Comparison of ENCODE assay signal across 26 cellular contexts in genomic region chr4:105162123-105162796, GRCh38. TPM values are rescaled to one million over a fixed set of nuclear protein-coding genes. Genes with fewer than 3 reads are reported as not detected.
DNase-seq lines count a peak whose midpoint lies in the region; ATAC-seq, FAIRE-seq and TF ChIP-seq lines count a peak whose summit lies in the region.
"Had no signal": no experiment of that assay in that cellular context is flagged by ENCODE, and none has a peak within 500 bp of the region (broad histone marks: within the 10 kb centered on the region; RNA-seq: fewer than 3 reads in every experiment).

No MANE protein-coding gene starts in this region.

- TF ChIP-seq RAD21 in GM12878 (IDR thresholded peaks at IDR 0.05; ENCODE audit: insufficient read depth, low read depth, low read length), result no peak

- SMC1A ChIA-PET in GM12878 (lab: Charles Lee; ENCODE audit: uncharacterized antibody, unreplicated experiment), result interaction anchor here (0.7 to 3.7 kb wide), 16 partner anchors 8 to 310 kb away, joined by 3 to 14 read pairs (median 6); no protein-coding TSS in a partner anchor

- no peak for TF ChIP-seq POLR2A in GM12878 (IDR thresholded peaks at IDR 0.05; ENCODE audit: low read depth, low read length)

- 0 out of 2 replicates have a peak overlapping the region, but pooled peaks have one; percentile 19 for H3K4me2 ChIP-seq in GM12878 (ENCODE audit: control insufficient read depth, insufficient read depth)

- H3K9ac ChIP-seq in GM12878 (ENCODE audit: control insufficient read depth, insufficient read depth, low read length), result no peak overlapping the region

- POLR2A ChIA-PET in GM12878 (lab: Charles Lee), result interaction anchor here (1.4 kb wide), 1 partner anchor 11 kb away, joined by 4 read pairs; no protein-coding TSS in a partner anchor

- H3K27ac ChIP-seq in GM12878 (ENCODE audit: control insufficient read depth, insufficient read depth), result no peak overlapping the region; the same call in 1 of the 2 replicates
- H3K27ac ChIP-seq: esophagus muscularis mucosa, left ventricle myocardium inferior, SJSA1 had no signal

- H3K9me3 Mint-ChIP-seq in immature natural killer cell, result no peaks in the 10 kb centered on the region
- H3K9me3 Mint-ChIP-seq: activated T-cell treated with anti-CD3 and anti-CD28 coated beads, Interleukin-2, amount 50 U/mL, for 72 hours; natural killer cell; stimulated activated memory B cell treated with anti-CD40 and anti-IgM and Interleukin-4, amounts not matched to agents 10 μg/mL and 1 μg/mL and 100 μg/mL, for 72 hours had no signal

- TF ChIP-seq EP300 in GM12878 (IDR thresholded peaks at IDR 0.05; ENCODE audit: borderline replicate concordance in 1 of 2, control insufficient read depth in 1 of 2, low read depth in 2 of 2, low read length in 2 of 2), result no peak

- peaks cover 5% of the 10 kb centered on the region; the same call in 1 of the 2 replicates for H3K4me1 ChIP-seq in GM12878 (ENCODE audit: control insufficient read depth, insufficient read depth, low read length)
- H3K4me1 ChIP-seq: BE2C, SJSA1 had no signal

- no peaks in the 10 kb centered on the region for H3K27me3 ChIP-seq in GM12878 (replicated peaks in 1 of 2; ENCODE audit: control insufficient read depth in 2 of 2, insufficient read depth in 2 of 2, low read length in 1 of 2)
- H3K27me3 ChIP-seq: BE2C, esophagus muscularis mucosa, SJSA1 had no signal

- ATAC-seq in left ventricle myocardium superior, result peak; percentile 47
- ATAC-seq in Right ventricle myocardium inferior, result no peak
- ATAC-seq in HG02610 (IDR thresholded peaks at IDR 0.05; ENCODE audit: unreplicated experiment), result peak; percentile 46
- peak; percentile 70 for ATAC-seq in GM12878
- ATAC-seq in HG03095 (IDR thresholded peaks at IDR 0.05; ENCODE audit: unreplicated experiment), result no peak
- ATAC-seq in HG03159 (IDR thresholded peaks at IDR 0.05; ENCODE audit: unreplicated experiment), result no peak
- ATAC-seq: activated CD4-positive, alpha-beta T cell treated with anti-CD3 and anti-CD28 coated beads for 36 hours; activated T-cell treated with anti-CD3 and anti-CD28 coated beads, Interleukin-2, amount 50 U/mL, for 72 hours; natural killer cell; stimulated activated memory B cell treated with anti-CD40 and anti-IgM and Interleukin-4, amounts not matched to agents 10 μg/mL and 1 μg/mL and 100 μg/mL, for 72 hours had no signal

- BruUV-seq in GM12878 (replicated peaks; lab: Mats Ljungman, UMichigan), result no TSS peak

- DNase-seq in left ventricle myocardium superior, result no peak
- no peak for DNase-seq in Right ventricle myocardium inferior (ENCODE audit: missing footprints)
- DNase-seq in GM12878 (ENCODE audit: low read depth, low spot score), result no peak
- DNase-seq in immature natural killer cell, result no peak
- DNase-seq in NCI-H2029 (lab: John Stamatoyannopoulos, UW), result no peak
- DNase-seq: activated CD4-positive, alpha-beta T cell treated with anti-CD3 and anti-CD28 coated beads for 36 hours; activated naive CD4-positive, alpha-beta T cell treated with Interleukin-2 at 50 U/mL for 16 hours; activated T-cell treated with anti-CD3 and anti-CD28 coated beads, Interleukin-2, amount 50 U/mL, for 72 hours; amniotic stem cell; BE2C; DMS79; effector memory CD4-positive, alpha-beta T cell; foreskin melanocyte; left ventricle myocardium inferior; natural killer cell; NCI-H1417 treated with DMSO at 0.1 percent for 48 hours; NCI-H2171 treated with DMSO at 0.1 percent for 48 hours; NCI-H524 treated with DMSO at 0.1 percent for 48 hours; right cardiac atrium; stimulated activated CD4-positive, alpha-beta T cell treated with anti-CD3 and anti-CD28 coated beads, Interleukin-4, amount 100 ng/mL, for 1 hour had no signal

- peaks cover 92% of the 10 kb centered on the region for H3K79me2 ChIP-seq in GM12878 (ENCODE audit: control insufficient read depth, insufficient read depth, low read length)

- no peak overlapping the region for H3K4me3 Mint-ChIP-seq in immature natural killer cell
- H3K4me3 Mint-ChIP-seq: activated CD4-positive, alpha-beta T cell treated with anti-CD3 and anti-CD28 coated beads for 36 hours; activated T-cell treated with anti-CD3 and anti-CD28 coated beads, Interleukin-2, amount 50 U/mL, for 72 hours; natural killer cell; stimulated activated memory B cell treated with anti-CD40 and anti-IgM and Interleukin-4, amounts not matched to agents 10 μg/mL and 1 μg/mL and 100 μg/mL, for 72 hours had no signal

- H3K4me3 ChIP-seq in GM12878, result no peak overlapping the region
- H3K4me3 ChIP-seq: esophagus muscularis mucosa, left ventricle myocardium inferior, SJSA1 had no signal

- no peak for FAIRE-seq in GM12878 (lab: Jason Lieb, UNC)

- H3K4me1 Mint-ChIP-seq in immature natural killer cell, result peaks cover 36 to 72% of the 10 kb centered on the region in 2 donors

- CTCF ChIA-PET in GM12878 (lab: Yijun Ruan, JAX), result interaction anchor here (0.7 to 1.9 kb wide), 9 partner anchors 12 to 312 kb away, joined by 3 to 9 read pairs (median 3); partner anchors contain the start of gene PPA2

- peaks cover 3% of the 10 kb centered on the region; the same call in 1 of the 2 replicates for H4K20me1 ChIP-seq in GM12878 (ENCODE audit: control insufficient read depth, insufficient read depth)

- no peak overlapping the region for H2AFZ ChIP-seq in GM12878 (ENCODE audit: control insufficient read depth, low read depth, low read length)

- WGBS in GM12878 (ENCODE audit: insufficient coverage, insufficient replicate concordance, low lambda C conversion rate, missing lambda C conversion rate), result 42% methylated on average over 1 of the region's 1 CpG

- in situ Hi-C loops in GM12878 (cut with MboI), result no loop called here

- no peak overlapping the region for H3K27ac Mint-ChIP-seq in immature natural killer cell
- H3K27ac Mint-ChIP-seq: activated CD4-positive, alpha-beta T cell treated with anti-CD3 and anti-CD28 coated beads for 36 hours; activated T-cell treated with anti-CD3 and anti-CD28 coated beads, Interleukin-2, amount 50 U/mL, for 72 hours; natural killer cell; stimulated activated memory B cell treated with anti-CD40 and anti-IgM and Interleukin-4, amounts not matched to agents 10 μg/mL and 1 μg/mL and 100 μg/mL, for 72 hours had no signal

- intact Hi-C loops in left ventricle myocardium superior (cut with micrococcal nuclease) (no loop called here), Right ventricle myocardium inferior (cut with DNase I) (no loop called here), GM12878 (cut with micrococcal nuclease; ENCODE audit: unreplicated experiment) (no loop called here)

- peaks cover 0 to 4% (median 4%) of the 10 kb centered on the region in 3 donors for H3K36me3 Mint-ChIP-seq in immature natural killer cell
- H3K36me3 Mint-ChIP-seq: natural killer cell had no signal

- H3K27me3 Mint-ChIP-seq in immature natural killer cell (ENCODE audit: low read depth in 3 of 3), result no peaks in the 10 kb centered on the region
- H3K27me3 Mint-ChIP-seq: activated CD4-positive, alpha-beta T cell treated with anti-CD3 and anti-CD28 coated beads for 36 hours; stimulated activated memory B cell treated with anti-CD40 and anti-IgM and Interleukin-4, amounts not matched to agents 10 μg/mL and 1 μg/mL and 100 μg/mL, for 72 hours had no signal

- H3K9me3 ChIP-seq in GM12878 (replicated peaks; ENCODE audit: control insufficient read depth, insufficient read depth, low read length), result peaks cover 20% of the 10 kb centered on the region
- H3K9me3 ChIP-seq: BE2C, esophagus muscularis mucosa, left ventricle myocardium inferior, SJSA1 had no signal

- TF ChIP-seq CTCF in GM12878 (IDR thresholded peaks at IDR 0.05 in 2 of 3, conservative IDR thresholded peaks at IDR 0.05 in 1 of 3; ENCODE audit: control insufficient read depth in 2 of 3, extremely low read depth in 1 of 3, insufficient read depth in 1 of 3, low read depth in 3 of 3, low read length in 3 of 3), result no peak

- peaks cover 0 to 13% of the 10 kb centered on the region in 2 experiments; a peak in 2 of 4 replicates for H3K36me3 ChIP-seq in GM12878 (ENCODE audit: control insufficient read depth in 2 of 2, insufficient read depth in 2 of 2, low read length in 1 of 2)
- H3K36me3 ChIP-seq: esophagus muscularis mucosa, left ventricle myocardium inferior, SJSA1 had no signal

- RAD21 ChIA-PET in GM12878 (lab: Charles Lee; ENCODE audit: unreplicated experiment), result interaction anchor here (1.0 to 1.8 kb wide), 5 partner anchors 8 to 291 kb away, joined by 3 to 4 read pairs (median 3); no protein-coding TSS in a partner anchor

RNA-seq across cellular contexts. Expression of gene TET2, which starts 15.6 kb away (rescaled TPM):
- 15.4 TPM for total RNA-seq in left ventricle myocardium superior
- 12.1 TPM for total RNA-seq in Right ventricle myocardium inferior
- total RNA-seq in GM12878 (2013; cell fraction: nucleolus; rRNA removed), result 303 and 314 TPM in 2 replicates
- 39.5 and 50.8 TPM in 2 replicates for total RNA-seq in GM12878 (2014; rRNA removed)
- 49.0 TPM in 2 replicates for total RNA-seq in GM12878 (2014; rRNA removed; fragmentation: Illumina TruSeq; extraction: Trizol)
- 42.9 and 44.4 TPM in 2 replicates for total RNA-seq in GM12878 (2021)
- polyA plus RNA-seq in GM12878 (2011; ENCODE audit: low read depth), result 6.6 TPM
- polyA plus RNA-seq in GM12878 (2011; rRNA removed), result 21.1 and 23.4 TPM in 2 replicates
- 9.7 and 10.7 TPM in 2 replicates for polyA plus RNA-seq in GM12878 (2011; cell fraction: cytosol; rRNA removed)
- polyA plus RNA-seq in GM12878 (2011; cell fraction: nucleus; rRNA removed), result 27.5 and 39.0 TPM in 2 replicates
- polyA plus RNA-seq in GM12878 (2012), result 10.1 and 13.3 TPM in 2 replicates
- 25.7 and 29.4 TPM in 2 replicates for polyA plus RNA-seq in GM12878 (2014; fragmentation: Illumina TruSeq; extraction: Trizol)
- polyA plus RNA-seq in GM12878 (2014; fragmentation: Nextera tagmentation; extraction: Ambion mirVana), result 1 to 10 TPM; 3.7 to 6.6 TPM
- polyA plus RNA-seq in GM12878 (2014; rRNA removed), result 16.0 and 18.5 TPM in 2 replicates
- 10 to 100 TPM; 29.3 to 29.7 TPM for polyA plus RNA-seq in GM12878 (2016; fragmentation: Nextera tagmentation; extraction: Ambion mirVana)
- 108 and 145 TPM in 2 replicates for polyA minus RNA-seq in GM12878 (2011; rRNA and poly(A)+ RNA removed)
- 17.4 and 17.9 TPM in 2 replicates for polyA minus RNA-seq in GM12878 (2011; cell fraction: cytosol; rRNA and poly(A)+ RNA removed)
- 140 and 183 TPM in 2 replicates for polyA minus RNA-seq in GM12878 (2011; cell fraction: nucleus; rRNA and poly(A)+ RNA removed)
- polyA plus RNA-seq in immature natural killer cell, result 10 to 100 TPM; 12.3 to 36.2 (median 15.9) TPM

Comparison
In these comparisons a context has a peak if more than half of its experiments do, and no peak if none do; other contexts are left out.
1. ATAC-seq: peak in left ventricle myocardium superior (single experiment), HG02610 (single experiment) and GM12878 (single experiment); none in Right ventricle myocardium inferior (single experiment), HG03095 (single experiment) and HG03159 (single experiment).